ENCODE assay signal across 2 cellular contexts in genomic region chrX:153544747-153545146, GRCh38.
A peak's percentile ranks its signal among the peaks of the same experiment; 100 is the strongest.
TF ChIP-seq lines count a peak whose summit lies in the region.

No MANE protein-coding gene starts in this region.

TF ChIP-seq in HepG2, 621 proteins besides CTCF, POLR2A, EP300 and RAD21:
- TF ChIP-seq PATZ1 (CRISPR knock-in tag; IDR thresholded peaks at IDR 0.05): peak; percentile 75; the same call in 1 of the 2 replicates
- TF ChIP-seq HNF4A (CRISPR knock-in tag; IDR thresholded peaks at IDR 0.05): peak; percentile 39
- no peak for TF ChIP-seq KLF12 (CRISPR knock-in tag; IDR thresholded peaks at IDR 0.05; ENCODE audit: borderline replicate concordance)

TF ChIP-seq in HEK293, 187 proteins besides CTCF, POLR2A, EP300 and RAD21:
- peak; percentile 86 for TF ChIP-seq GLIS1 (tag by site-specific recombination; IDR thresholded peaks at IDR 0.05)
- TF ChIP-seq ZIC2 (tag by site-specific recombination; IDR thresholded peaks at IDR 0.05): peak; percentile 38
- TF ChIP-seq ZSCAN23 (tag by site-specific recombination; IDR thresholded peaks at IDR 0.05): no peak
